1 cellular context compared by ENCODE assay signal in genomic region chr6:30571085-30572077, GRCh38.
TF ChIP-seq lines count a peak whose summit lies in the region.

Gene ABCF1, plus strand, starts transcription at chr6:30571442. Its CDS starts 46 bp downstream, at chr6:30571488.

TF ChIP-seq in HEK293, 187 proteins besides CTCF, POLR2A, EP300 and RAD21 (continued from another document):
- TF ChIP-seq PRDM2 (tag by site-specific recombination; IDR thresholded peaks at IDR 0.05; ENCODE audit: borderline replicate concordance) = no peak
- TF ChIP-seq ZNF670 (tag by site-specific recombination; IDR thresholded peaks at IDR 0.05; ENCODE audit: low read depth) = no peak
- TF ChIP-seq ZNF157 (tag by site-specific recombination; IDR thresholded peaks at IDR 0.05) = no peak
- TF ChIP-seq, protein P1, sequence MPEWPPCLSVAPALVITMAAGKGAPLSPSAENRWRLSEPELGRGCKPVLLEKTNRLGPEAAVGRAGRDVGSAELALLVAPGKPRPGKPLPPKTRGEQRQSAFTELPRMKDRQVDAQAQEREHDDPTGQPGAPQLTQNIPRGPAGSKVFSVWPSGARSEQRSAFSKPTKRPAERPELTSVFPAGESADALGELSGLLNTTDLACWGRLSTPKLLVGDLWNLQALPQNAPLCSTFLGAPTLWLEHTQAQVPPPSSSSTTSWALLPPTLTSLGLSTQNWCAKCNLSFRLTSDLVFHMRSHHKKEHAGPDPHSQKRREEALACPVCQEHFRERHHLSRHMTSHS (tag by site-specific recombination; IDR thresholded peaks at IDR 0.05) = no peak
- TF ChIP-seq, protein P2, sequence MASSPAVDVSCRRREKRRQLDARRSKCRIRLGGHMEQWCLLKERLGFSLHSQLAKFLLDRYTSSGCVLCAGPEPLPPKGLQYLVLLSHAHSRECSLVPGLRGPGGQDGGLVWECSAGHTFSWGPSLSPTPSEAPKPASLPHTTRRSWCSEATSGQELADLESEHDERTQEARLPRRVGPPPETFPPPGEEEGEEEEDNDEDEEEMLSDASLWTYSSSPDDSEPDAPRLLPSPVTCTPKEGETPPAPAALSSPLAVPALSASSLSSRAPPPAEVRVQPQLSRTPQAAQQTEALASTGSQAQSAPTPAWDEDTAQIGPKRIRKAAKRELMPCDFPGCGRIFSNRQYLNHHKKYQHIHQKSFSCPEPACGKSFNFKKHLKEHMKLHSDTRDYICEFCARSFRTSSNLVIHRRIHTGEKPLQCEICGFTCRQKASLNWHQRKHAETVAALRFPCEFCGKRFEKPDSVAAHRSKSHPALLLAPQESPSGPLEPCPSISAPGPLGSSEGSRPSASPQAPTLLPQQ (tag by site-specific recombination; IDR thresholded peaks at IDR 0.05) = peak; percentile 82
- peak; percentile 97 for TF ChIP-seq ZXDB (tag by site-specific recombination; IDR thresholded peaks at IDR 0.05)
- no peak for TF ChIP-seq ZNF560 (tag by site-specific recombination; IDR thresholded peaks at IDR 0.05; ENCODE audit: borderline replicate concordance)
- TF ChIP-seq ZNF302 (tag by site-specific recombination; IDR thresholded peaks at IDR 0.05; ENCODE audit: low read depth) = no peak
- no peak for TF ChIP-seq ZNF596 (tag by site-specific recombination; IDR thresholded peaks at IDR 0.05)
- TF ChIP-seq ZNF426 (tag by site-specific recombination; IDR thresholded peaks at IDR 0.05) = no peak
- TF ChIP-seq ZNF292 (tag by site-specific recombination; IDR thresholded peaks at IDR 0.05; ENCODE audit: borderline replicate concordance, low read depth) = no peak
- no peak for TF ChIP-seq ZNF791 (tag by site-specific recombination; IDR thresholded peaks at IDR 0.05)
- TF ChIP-seq ZNF24 (tag by site-specific recombination; IDR thresholded peaks at IDR 0.05) = no peak
- no peak for TF ChIP-seq GLI2 (tag by site-specific recombination; IDR thresholded peaks at IDR 0.05; ENCODE audit: borderline replicate concordance, low read depth)
- TF ChIP-seq, protein P3, sequence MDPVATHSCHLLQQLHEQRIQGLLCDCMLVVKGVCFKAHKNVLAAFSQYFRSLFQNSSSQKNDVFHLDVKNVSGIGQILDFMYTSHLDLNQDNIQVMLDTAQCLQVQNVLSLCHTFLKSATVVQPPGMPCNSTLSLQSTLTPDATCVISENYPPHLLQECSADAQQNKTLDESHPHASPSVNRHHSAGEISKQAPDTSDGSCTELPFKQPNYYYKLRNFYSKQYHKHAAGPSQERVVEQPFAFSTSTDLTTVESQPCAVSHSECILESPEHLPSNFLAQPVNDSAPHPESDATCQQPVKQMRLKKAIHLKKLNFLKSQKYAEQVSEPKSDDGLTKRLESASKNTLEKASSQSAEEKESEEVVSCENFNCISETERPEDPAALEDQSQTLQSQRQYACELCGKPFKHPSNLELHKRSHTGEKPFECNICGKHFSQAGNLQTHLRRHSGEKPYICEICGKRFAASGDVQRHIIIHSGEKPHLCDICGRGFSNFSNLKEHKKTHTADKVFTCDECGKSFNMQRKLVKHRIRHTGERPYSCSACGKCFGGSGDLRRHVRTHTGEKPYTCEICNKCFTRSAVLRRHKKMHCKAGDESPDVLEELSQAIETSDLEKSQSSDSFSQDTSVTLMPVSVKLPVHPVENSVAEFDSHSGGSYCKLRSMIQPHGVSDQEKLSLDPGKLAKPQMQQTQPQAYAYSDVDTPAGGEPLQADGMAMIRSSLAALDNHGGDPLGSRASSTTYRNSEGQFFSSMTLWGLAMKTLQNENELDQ (tag by site-specific recombination; IDR thresholded peaks at IDR 0.05; ENCODE audit: low read depth) = no peak
- no peak for TF ChIP-seq ZNF221 (tag by site-specific recombination; IDR thresholded peaks at IDR 0.05; ENCODE audit: borderline replicate concordance)
- no peak for TF ChIP-seq ZNF830 (tag by site-specific recombination; IDR thresholded peaks at IDR 0.05; ENCODE audit: low read depth)
- no peak for TF ChIP-seq ZNF473 (tag by site-specific recombination; IDR thresholded peaks at IDR 0.05)
- TF ChIP-seq SCRT1 (tag by site-specific recombination; IDR thresholded peaks at IDR 0.05; ENCODE audit: borderline replicate concordance) = no peak
- 0 out of 2 replicates have a peak, but pooled peaks have one; percentile 65 for TF ChIP-seq OVOL3 (tag by site-specific recombination; IDR thresholded peaks at IDR 0.05)
- TF ChIP-seq ZNF211 (tag by site-specific recombination; IDR thresholded peaks at IDR 0.05; ENCODE audit: low read depth) = no peak
- TF ChIP-seq BCL11A (tag by site-specific recombination; IDR thresholded peaks at IDR 0.05; ENCODE audit: low read depth) = no peak
- no peak for TF ChIP-seq ZNF777 (tag by site-specific recombination; IDR thresholded peaks at IDR 0.05; ENCODE audit: borderline replicate concordance)
- TF ChIP-seq SP2 (tag by site-specific recombination; IDR thresholded peaks at IDR 0.05) = peak; percentile 93
- no peak for TF ChIP-seq FEZF1 (tag by site-specific recombination; IDR thresholded peaks at IDR 0.05)
- no peak for TF ChIP-seq ZNF146 (tag by site-specific recombination; IDR thresholded peaks at IDR 0.05)
- no peak for TF ChIP-seq KLF7 (tag by site-specific recombination; IDR thresholded peaks at IDR 0.05; ENCODE audit: borderline replicate concordance)
- peak; percentile 62 for TF ChIP-seq ZBTB21 (tag by site-specific recombination; IDR thresholded peaks at IDR 0.05)
- no peak for TF ChIP-seq RBAK (tag by site-specific recombination; IDR thresholded peaks at IDR 0.05)
- TF ChIP-seq ZNF174 (tag by site-specific recombination; IDR thresholded peaks at IDR 0.05) = no peak
- TF ChIP-seq ZNF600 (tag by site-specific recombination; IDR thresholded peaks at IDR 0.05) = peak; percentile 98
- TF ChIP-seq, protein P4, sequence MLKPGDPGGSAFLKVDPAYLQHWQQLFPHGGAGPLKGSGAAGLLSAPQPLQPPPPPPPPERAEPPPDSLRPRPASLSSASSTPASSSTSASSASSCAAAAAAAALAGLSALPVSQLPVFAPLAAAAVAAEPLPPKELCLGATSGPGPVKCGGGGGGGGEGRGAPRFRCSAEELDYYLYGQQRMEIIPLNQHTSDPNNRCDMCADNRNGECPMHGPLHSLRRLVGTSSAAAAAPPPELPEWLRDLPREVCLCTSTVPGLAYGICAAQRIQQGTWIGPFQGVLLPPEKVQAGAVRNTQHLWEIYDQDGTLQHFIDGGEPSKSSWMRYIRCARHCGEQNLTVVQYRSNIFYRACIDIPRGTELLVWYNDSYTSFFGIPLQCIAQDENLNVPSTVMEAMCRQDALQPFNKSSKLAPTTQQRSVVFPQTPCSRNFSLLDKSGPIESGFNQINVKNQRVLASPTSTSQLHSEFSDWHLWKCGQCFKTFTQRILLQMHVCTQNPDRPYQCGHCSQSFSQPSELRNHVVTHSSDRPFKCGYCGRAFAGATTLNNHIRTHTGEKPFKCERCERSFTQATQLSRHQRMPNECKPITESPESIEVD (tag by site-specific recombination; IDR thresholded peaks at IDR 0.05) = no peak
- no peak for TF ChIP-seq ZNF677 (tag by site-specific recombination; IDR thresholded peaks at IDR 0.05)
- TF ChIP-seq ZNF549 (tag by site-specific recombination; IDR thresholded peaks at IDR 0.05) = no peak
